ENCODE assay signal across 1 cellular context in the genomic region with DNA sequence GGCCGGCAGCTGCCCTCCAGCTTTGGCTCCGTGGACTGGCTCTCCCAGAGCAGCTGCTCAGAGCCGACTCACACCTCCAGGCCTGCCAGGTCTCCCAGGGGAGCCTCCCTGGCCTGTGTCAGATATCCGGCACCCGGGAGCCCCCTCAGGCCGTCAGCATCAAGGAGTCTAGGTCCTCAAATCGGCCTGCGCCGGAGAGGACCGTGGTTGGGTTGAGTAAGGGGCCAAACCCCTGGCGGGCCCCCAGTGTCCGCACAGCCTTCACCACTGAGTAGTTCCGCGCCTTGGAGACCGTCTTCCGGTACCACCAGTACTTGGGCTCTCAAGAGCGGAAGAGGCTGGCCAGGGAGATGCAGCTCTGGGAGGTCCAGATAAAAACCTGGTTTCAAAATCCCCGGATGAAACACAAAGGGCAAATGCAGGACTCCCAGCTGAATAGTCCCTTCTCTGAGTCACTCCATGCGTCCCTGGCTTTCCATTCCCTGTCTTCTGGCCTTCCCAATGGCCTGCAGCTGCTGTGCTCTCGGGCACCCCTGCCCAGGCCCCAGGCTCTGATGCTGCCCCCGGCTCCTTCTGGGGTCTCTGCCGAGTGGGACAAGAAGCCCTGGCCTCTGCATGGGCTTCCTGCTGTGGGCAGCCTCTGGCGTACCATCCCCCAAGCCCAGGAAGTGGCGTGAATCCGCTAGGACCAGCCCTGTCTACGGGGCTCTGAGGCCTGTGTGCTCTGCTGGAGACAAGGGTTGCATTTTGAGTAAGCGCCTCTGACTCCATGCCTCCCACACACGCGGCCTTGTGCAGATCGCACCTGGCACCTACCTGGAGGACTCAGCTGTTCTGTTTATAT.
TF ChIP-seq lines count a peak whose summit lies in the region.

No MANE protein-coding gene starts in this region.

TF ChIP-seq in K562, 482 proteins besides CTCF, POLR2A, EP300 and RAD21 (continued from another document and continues in another):
- TF ChIP-seq CREBBP (IDR thresholded peaks at IDR 0.05; ENCODE audit: low read depth, low read length) (no peak), ZFX (CRISPR knock-in tag; IDR thresholded peaks at IDR 0.05) (peak; percentile 87), SMARCA5 (IDR thresholded peaks at IDR 0.05) (no peak), ZNF263 (CRISPR knock-in tag; IDR thresholded peaks at IDR 0.05; ENCODE audit: borderline replicate concordance) (no peak), ZNF586 (CRISPR knock-in tag; conservative IDR thresholded peaks at IDR 0.05) (no peak), CHD1 (IDR thresholded peaks at IDR 0.05; ENCODE audit: low read length) (peak; percentile 36), NFATC3 (IDR thresholded peaks at IDR 0.05) (no peak), ZNF589 (CRISPR knock-in tag; IDR thresholded peaks at IDR 0.05; ENCODE audit: low read depth) (peak; percentile 87), MED1 (CRISPR knock-in tag; IDR thresholded peaks at IDR 0.05; ENCODE audit: borderline replicate concordance) (no peak), MTA3 (IDR thresholded peaks at IDR 0.05; ENCODE audit: borderline replicate concordance) (peak; percentile 56; the same call in 1 of the 2 replicates), HDAC3 (IDR thresholded peaks at IDR 0.05; ENCODE audit: borderline replicate concordance, partially characterized antibody) (peak; percentile 77), TSC22D4 (tag; IDR thresholded peaks at IDR 0.05) (no peak), SNRNP70 (optimal IDR thresholded peaks at IDR 0.05; ENCODE audit: low read depth, low read length) (no peak), MAFG (tag; conservative IDR thresholded peaks at IDR 0.05) (no peak), POU5F1 (IDR thresholded peaks at IDR 0.05; ENCODE audit: borderline replicate concordance, low read depth, low read length, partially characterized antibody) (no peak), LCOR (CRISPR knock-in tag; IDR thresholded peaks at IDR 0.05) (peak; percentile 13; the same call in 1 of the 2 replicates), PTBP1 (IDR thresholded peaks at IDR 0.05; ENCODE audit: low read depth, low read length) (no peak), ZNF124 (CRISPR knock-in tag; IDR thresholded peaks at IDR 0.05) (no peak)
- TF ChIP-seq, protein P1, sequence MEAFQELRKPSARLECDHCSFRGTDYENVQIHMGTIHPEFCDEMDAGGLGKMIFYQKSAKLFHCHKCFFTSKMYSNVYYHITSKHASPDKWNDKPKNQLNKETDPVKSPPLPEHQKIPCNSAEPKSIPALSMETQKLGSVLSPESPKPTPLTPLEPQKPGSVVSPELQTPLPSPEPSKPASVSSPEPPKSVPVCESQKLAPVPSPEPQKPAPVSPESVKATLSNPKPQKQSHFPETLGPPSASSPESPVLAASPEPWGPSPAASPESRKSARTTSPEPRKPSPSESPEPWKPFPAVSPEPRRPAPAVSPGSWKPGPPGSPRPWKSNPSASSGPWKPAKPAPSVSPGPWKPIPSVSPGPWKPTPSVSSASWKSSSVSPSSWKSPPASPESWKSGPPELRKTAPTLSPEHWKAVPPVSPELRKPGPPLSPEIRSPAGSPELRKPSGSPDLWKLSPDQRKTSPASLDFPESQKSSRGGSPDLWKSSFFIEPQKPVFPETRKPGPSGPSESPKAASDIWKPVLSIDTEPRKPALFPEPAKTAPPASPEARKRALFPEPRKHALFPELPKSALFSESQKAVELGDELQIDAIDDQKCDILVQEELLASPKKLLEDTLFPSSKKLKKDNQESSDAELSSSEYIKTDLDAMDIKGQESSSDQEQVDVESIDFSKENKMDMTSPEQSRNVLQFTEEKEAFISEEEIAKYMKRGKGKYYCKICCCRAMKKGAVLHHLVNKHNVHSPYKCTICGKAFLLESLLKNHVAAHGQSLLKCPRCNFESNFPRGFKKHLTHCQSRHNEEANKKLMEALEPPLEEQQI (IDR thresholded peaks at IDR 0.05): no peak
- TF ChIP-seq, protein P2, sequence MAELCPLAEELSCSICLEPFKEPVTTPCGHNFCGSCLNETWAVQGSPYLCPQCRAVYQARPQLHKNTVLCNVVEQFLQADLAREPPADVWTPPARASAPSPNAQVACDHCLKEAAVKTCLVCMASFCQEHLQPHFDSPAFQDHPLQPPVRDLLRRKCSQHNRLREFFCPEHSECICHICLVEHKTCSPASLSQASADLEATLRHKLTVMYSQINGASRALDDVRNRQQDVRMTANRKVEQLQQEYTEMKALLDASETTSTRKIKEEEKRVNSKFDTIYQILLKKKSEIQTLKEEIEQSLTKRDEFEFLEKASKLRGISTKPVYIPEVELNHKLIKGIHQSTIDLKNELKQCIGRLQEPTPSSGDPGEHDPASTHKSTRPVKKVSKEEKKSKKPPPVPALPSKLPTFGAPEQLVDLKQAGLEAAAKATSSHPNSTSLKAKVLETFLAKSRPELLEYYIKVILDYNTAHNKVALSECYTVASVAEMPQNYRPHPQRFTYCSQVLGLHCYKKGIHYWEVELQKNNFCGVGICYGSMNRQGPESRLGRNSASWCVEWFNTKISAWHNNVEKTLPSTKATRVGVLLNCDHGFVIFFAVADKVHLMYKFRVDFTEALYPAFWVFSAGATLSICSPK (IDR thresholded peaks at IDR 0.05; ENCODE audit: borderline replicate concordance): no peak
- TF ChIP-seq, protein P3, sequence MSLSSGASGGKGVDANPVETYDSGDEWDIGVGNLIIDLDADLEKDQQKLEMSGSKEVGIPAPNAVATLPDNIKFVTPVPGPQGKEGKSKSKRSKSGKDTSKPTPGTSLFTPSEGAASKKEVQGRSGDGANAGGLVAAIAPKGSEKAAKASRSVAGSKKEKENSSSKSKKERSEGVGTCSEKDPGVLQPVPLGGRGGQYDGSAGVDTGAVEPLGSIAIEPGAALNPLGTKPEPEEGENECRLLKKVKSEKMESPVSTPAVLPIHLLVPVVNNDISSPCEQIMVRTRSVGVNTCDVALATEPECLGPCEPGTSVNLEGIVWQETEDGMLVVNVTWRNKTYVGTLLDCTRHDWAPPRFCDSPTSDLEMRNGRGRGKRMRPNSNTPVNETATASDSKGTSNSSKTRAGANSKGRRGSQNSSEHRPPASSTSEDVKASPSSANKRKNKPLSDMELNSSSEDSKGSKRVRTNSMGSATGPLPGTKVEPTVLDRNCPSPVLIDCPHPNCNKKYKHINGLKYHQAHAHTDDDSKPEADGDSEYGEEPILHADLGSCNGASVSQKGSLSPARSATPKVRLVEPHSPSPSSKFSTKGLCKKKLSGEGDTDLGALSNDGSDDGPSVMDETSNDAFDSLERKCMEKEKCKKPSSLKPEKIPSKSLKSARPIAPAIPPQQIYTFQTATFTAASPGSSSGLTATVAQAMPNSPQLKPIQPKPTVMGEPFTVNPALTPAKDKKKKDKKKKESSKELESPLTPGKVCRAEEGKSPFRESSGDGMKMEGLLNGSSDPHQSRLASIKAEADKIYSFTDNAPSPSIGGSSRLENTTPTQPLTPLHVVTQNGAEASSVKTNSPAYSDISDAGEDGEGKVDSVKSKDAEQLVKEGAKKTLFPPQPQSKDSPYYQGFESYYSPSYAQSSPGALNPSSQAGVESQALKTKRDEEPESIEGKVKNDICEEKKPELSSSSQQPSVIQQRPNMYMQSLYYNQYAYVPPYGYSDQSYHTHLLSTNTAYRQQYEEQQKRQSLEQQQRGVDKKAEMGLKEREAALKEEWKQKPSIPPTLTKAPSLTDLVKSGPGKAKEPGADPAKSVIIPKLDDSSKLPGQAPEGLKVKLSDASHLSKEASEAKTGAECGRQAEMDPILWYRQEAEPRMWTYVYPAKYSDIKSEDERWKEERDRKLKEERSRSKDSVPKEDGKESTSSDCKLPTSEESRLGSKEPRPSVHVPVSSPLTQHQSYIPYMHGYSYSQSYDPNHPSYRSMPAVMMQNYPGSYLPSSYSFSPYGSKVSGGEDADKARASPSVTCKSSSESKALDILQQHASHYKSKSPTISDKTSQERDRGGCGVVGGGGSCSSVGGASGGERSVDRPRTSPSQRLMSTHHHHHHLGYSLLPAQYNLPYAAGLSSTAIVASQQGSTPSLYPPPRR (CRISPR knock-in tag; IDR thresholded peaks at IDR 0.05; ENCODE audit: borderline replicate concordance): no peak
- TF ChIP-seq, protein P4, sequence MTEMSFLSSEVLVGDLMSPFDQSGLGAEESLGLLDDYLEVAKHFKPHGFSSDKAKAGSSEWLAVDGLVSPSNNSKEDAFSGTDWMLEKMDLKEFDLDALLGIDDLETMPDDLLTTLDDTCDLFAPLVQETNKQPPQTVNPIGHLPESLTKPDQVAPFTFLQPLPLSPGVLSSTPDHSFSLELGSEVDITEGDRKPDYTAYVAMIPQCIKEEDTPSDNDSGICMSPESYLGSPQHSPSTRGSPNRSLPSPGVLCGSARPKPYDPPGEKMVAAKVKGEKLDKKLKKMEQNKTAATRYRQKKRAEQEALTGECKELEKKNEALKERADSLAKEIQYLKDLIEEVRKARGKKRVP (CRISPR knock-in tag; IDR thresholded peaks at IDR 0.05): no peak
- TF ChIP-seq, protein P5, sequence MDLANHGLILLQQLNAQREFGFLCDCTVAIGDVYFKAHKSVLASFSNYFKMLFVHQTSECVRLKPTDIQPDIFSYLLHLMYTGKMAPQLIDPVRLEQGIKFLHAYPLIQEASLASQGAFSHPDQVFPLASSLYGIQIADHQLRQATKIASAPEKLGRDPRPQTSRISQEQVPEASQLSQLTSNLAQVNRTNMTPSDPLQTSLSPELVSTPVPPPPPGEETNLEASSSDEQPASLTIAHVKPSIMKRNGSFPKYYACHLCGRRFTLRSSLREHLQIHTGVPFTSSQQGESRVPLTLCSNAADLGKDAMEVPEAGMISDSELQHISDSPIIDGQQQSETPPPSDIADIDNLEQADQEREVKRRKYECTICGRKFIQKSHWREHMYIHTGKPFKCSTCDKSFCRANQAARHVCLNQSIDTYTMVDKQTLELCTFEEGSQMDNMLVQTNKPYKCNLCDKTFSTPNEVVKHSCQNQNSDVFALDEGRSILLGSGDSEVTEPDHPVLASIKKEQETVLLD (IDR thresholded peaks at IDR 0.05): no peak
- TF ChIP-seq, protein P6, sequence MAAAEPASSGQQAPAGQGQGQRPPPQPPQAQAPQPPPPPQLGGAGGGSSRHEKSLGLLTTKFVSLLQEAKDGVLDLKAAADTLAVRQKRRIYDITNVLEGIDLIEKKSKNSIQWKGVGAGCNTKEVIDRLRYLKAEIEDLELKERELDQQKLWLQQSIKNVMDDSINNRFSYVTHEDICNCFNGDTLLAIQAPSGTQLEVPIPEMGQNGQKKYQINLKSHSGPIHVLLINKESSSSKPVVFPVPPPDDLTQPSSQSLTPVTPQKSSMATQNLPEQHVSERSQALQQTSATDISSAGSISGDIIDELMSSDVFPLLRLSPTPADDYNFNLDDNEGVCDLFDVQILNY (CRISPR knock-in tag; IDR thresholded peaks at IDR 0.05): no peak
- TF ChIP-seq, protein P7, sequence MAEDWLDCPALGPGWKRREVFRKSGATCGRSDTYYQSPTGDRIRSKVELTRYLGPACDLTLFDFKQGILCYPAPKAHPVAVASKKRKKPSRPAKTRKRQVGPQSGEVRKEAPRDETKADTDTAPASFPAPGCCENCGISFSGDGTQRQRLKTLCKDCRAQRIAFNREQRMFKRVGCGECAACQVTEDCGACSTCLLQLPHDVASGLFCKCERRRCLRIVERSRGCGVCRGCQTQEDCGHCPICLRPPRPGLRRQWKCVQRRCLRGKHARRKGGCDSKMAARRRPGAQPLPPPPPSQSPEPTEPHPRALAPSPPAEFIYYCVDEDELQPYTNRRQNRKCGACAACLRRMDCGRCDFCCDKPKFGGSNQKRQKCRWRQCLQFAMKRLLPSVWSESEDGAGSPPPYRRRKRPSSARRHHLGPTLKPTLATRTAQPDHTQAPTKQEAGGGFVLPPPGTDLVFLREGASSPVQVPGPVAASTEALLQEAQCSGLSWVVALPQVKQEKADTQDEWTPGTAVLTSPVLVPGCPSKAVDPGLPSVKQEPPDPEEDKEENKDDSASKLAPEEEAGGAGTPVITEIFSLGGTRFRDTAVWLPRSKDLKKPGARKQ (CRISPR knock-in tag; IDR thresholded peaks at IDR 0.05): no peak
- TF ChIP-seq, protein P8, sequence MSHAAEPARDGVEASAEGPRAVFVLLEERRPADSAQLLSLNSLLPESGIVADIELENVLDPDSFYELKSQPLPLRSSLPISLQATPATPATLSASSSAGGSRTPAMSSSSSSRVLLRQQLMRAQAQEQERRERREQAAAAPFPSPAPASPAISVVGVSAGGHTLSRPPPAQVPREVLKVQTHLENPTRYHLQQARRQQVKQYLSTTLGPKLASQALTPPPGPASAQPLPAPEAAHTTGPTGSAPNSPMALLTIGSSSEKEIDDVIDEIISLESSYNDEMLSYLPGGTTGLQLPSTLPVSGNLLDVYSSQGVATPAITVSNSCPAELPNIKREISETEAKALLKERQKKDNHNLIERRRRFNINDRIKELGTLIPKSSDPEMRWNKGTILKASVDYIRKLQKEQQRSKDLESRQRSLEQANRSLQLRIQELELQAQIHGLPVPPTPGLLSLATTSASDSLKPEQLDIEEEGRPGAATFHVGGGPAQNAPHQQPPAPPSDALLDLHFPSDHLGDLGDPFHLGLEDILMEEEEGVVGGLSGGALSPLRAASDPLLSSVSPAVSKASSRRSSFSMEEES (CRISPR knock-in tag; IDR thresholded peaks at IDR 0.05): no peak
- TF ChIP-seq, protein P9, sequence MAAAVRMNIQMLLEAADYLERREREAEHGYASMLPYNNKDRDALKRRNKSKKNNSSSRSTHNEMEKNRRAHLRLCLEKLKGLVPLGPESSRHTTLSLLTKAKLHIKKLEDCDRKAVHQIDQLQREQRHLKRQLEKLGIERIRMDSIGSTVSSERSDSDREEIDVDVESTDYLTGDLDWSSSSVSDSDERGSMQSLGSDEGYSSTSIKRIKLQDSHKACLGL (CRISPR knock-in tag; IDR thresholded peaks at IDR 0.05; ENCODE audit: borderline replicate concordance, poor library complexity, severe bottlenecking): no peak
- TF ChIP-seq, protein P10, sequence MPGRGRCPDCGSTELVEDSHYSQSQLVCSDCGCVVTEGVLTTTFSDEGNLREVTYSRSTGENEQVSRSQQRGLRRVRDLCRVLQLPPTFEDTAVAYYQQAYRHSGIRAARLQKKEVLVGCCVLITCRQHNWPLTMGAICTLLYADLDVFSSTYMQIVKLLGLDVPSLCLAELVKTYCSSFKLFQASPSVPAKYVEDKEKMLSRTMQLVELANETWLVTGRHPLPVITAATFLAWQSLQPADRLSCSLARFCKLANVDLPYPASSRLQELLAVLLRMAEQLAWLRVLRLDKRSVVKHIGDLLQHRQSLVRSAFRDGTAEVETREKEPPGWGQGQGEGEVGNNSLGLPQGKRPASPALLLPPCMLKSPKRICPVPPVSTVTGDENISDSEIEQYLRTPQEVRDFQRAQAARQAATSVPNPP (IDR thresholded peaks at IDR 0.05; ENCODE audit: borderline replicate concordance, insufficient read depth, insufficient read length): no peak
- TF ChIP-seq, protein P11, sequence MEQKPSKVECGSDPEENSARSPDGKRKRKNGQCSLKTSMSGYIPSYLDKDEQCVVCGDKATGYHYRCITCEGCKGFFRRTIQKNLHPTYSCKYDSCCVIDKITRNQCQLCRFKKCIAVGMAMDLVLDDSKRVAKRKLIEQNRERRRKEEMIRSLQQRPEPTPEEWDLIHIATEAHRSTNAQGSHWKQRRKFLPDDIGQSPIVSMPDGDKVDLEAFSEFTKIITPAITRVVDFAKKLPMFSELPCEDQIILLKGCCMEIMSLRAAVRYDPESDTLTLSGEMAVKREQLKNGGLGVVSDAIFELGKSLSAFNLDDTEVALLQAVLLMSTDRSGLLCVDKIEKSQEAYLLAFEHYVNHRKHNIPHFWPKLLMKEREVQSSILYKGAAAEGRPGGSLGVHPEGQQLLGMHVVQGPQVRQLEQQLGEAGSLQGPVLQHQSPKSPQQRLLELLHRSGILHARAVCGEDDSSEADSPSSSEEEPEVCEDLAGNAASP (IDR thresholded peaks at IDR 0.05): no peak
- TF ChIP-seq, protein P12, sequence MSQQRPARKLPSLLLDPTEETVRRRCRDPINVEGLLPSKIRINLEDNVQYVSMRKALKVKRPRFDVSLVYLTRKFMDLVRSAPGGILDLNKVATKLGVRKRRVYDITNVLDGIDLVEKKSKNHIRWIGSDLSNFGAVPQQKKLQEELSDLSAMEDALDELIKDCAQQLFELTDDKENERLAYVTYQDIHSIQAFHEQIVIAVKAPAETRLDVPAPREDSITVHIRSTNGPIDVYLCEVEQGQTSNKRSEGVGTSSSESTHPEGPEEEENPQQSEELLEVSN (IDR thresholded peaks at IDR 0.05; ENCODE audit: borderline replicate concordance in 1 of 2, extremely low read depth in 1 of 2, insufficient read depth in 1 of 2, insufficient read length in 1 of 2, low read depth in 1 of 2, low read length in 1 of 2, poor library complexity in 1 of 2, severe bottlenecking in 1 of 2): peak; percentile 16
